In genomic region chr2:28161466-28161865, GRCh38 we compare ENCODE assay signal across 14 cellular contexts.
DNase-seq lines count a peak whose midpoint lies in the region; ATAC-seq and TF ChIP-seq lines count a peak whose summit lies in the region.
"Had no signal": no experiment of that assay in that cellular context is flagged by ENCODE, and none has a peak within 500 bp of the region (broad histone marks: within the 10 kb centered on the region; RNA-seq: fewer than 3 reads in every experiment).

No MANE protein-coding gene starts in this region.

- TF ChIP-seq CTCF in RWPE2 (IDR thresholded peaks at IDR 0.05; ENCODE audit: poor library complexity, severe bottlenecking) = no peak
- no peak for TF ChIP-seq CTCF in fibroblast of pulmonary artery (IDR thresholded peaks at IDR 0.05; ENCODE audit: low read length, missing control alignments)

- peak; percentile 63 for ATAC-seq in RWPE2 (ENCODE audit: low read depth)
- ATAC-seq in stimulated activated naive CD8-positive, alpha-beta T cell treated with anti-CD3 and anti-CD28 coated beads, Interleukin-15, Interleukin-2, amounts not matched to agents 100 U/mL and 50 U/mL, for 24 hours = no peak
- ATAC-seq: activated T-helper 17 cell treated with anti-CD3 and anti-CD28 coated beads, Interleukin-2, amount 50 U/mL, for 72 hours had no signal

- peak; percentile 49 for DNase-seq in GM04503 (ENCODE audit: low read depth)
- DNase-seq in RWPE2 (ENCODE audit: low spot score) = no peak
- DNase-seq in fibroblast of pulmonary artery (ENCODE audit: low read depth) = peak; percentile 18
- DNase-seq in stimulated activated naive CD8-positive, alpha-beta T cell treated with anti-CD3 and anti-CD28 coated beads, Interleukin-15, Interleukin-2, amounts not matched to agents 100 U/mL and 50 U/mL, for 24 hours = no peak
- no peak for DNase-seq in H7
- DNase-seq in T-helper 2 cell = no peak
- no peak for DNase-seq in G401 (ENCODE audit: low spot score)
- DNase-seq: activated CD4-positive, alpha-beta memory T cell treated with anti-CD3 and anti-CD28 coated beads, Interleukin-2, amount 10 ng/mL, durations not matched to agents 7 days and 5 days; C1 segment of cervical spinal cord; DMS79; NCI-H2107; SHP77 treated with DMSO at 0.1 percent for 48 hours had no signal

- H3K36me3 ChIP-seq in RWPE2 (ENCODE audit: low read depth) = no peaks in the 10 kb centered on the region; the same call in 1 of the 2 replicates
- H3K36me3 ChIP-seq in H7 (replicated peaks; ENCODE audit: control insufficient read depth, insufficient read depth, low read length) = no peaks in the 10 kb centered on the region

- in situ Hi-C loops in G401 (cut with HindIII; ENCODE audit: low sequenced_read_pairs) = no loop called here

- H3K27me3 ChIP-seq in RWPE2 (ENCODE audit: insufficient read depth, poor library complexity, severe bottlenecking) = no peaks in the 10 kb centered on the region
- H3K27me3 ChIP-seq in H7 (ENCODE audit: control insufficient read depth, insufficient read depth, low read length) = no peaks in the 10 kb centered on the region

- no peaks in the 10 kb centered on the region for H3K9me3 ChIP-seq in RWPE2 (ENCODE audit: severe bottlenecking)

- H3K27ac ChIP-seq in RWPE2 (ENCODE audit: poor library complexity, severe bottlenecking) (peak overlapping the region; percentile 63), skin epidermis (peak overlapping the region in 15 of 21 experiments; percentile 17 to 92 (median 61))

- peaks cover 16% of the 10 kb centered on the region for H3K4me1 ChIP-seq in RWPE2 (ENCODE audit: insufficient read depth, poor library complexity, severe bottlenecking)

- no peak overlapping the region for H3K4me3 ChIP-seq in RWPE2 (ENCODE audit: severe bottlenecking)
- no peak overlapping the region for H3K4me3 ChIP-seq in fibroblast of pulmonary artery (replicated peaks; ENCODE audit: low read depth, low read length)
- no peak overlapping the region for H3K4me3 ChIP-seq in skin epidermis
- no peak overlapping the region for H3K4me3 ChIP-seq in H7 (ENCODE audit: insufficient read depth, low read depth, low read length)

Comparison
In these comparisons a context has a peak if more than half of its experiments do, and no peak if none do; other contexts are left out.
1. DNase-seq: peak in GM04503 (single experiment) and fibroblast of pulmonary artery (single experiment); none in RWPE2 (single experiment), stimulated activated naive CD8-positive, alpha-beta T cell treated with anti-CD3 and anti-CD28 coated beads, Interleukin-15, Interleukin-2, amounts not matched to agents 100 U/mL and 50 U/mL, for 24 hours (single experiment), H7 (single experiment), T-helper 2 cell (0 of 5) and G401 (single experiment).